8 cellular contexts compared by ENCODE assay signal in the genomic region with DNA sequence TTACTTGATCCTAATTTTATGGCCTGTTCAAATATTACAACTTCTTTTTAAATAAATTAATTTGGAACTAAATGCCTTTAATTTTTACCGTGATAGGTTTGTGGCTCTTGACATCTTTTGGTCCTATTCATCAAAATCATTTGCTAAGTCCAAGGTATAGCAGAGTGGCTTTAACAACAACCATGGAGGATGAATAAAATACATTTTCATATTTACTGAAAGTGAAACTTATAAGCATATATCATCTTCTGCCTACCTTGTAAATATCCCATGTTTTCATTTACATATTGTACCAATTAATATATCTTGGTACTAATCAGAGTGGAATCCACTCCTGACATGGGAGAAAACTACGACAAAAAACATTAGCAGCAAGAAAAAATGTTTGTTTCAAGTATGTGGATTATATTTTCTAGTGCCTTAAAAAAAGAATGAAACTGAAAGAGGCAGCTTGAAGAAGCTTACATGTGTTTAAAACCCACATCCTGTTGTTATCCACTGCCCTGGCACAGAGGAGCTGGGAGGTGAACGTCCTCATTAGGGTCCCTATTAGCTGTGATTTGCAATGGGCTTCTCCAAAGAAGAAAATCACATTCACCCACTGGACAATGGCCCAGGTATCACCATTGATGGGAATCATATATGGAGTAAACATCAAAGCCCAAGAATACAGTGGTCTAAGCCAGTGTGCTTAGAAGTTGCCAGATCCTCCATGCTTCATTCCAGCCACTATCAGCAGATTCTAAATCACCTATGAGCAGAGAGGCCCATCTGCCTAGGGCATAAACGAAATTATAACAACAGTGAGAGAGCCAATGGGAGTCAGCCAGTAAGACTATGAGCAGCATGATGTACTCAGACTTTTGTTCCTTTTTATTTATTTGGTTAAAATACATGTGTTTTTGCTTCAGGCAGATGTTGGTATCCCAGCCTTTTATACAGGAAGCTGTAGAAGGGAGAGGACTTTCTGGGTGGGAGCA.
DNase-seq lines count a peak whose midpoint lies in the region; ATAC-seq, FAIRE-seq and TF ChIP-seq lines count a peak whose summit lies in the region.

No MANE protein-coding gene starts in this region.

- POLR2A ChIA-PET in activated naive CD8-positive, alpha-beta T cell treated with anti-CD3 and anti-CD28 coated beads, Interleukin-2, amount 10 ng/mL, durations not matched to agents 7 days and 5 days (lab: Charles Lee): interaction anchor here (1.0 to 1.8 kb wide), 3 partner anchors 14 to 84 kb away, joined by 4 to 12 read pairs (median 5); no protein-coding TSS in a partner anchor

- H4K20me1 ChIP-seq in KMS-11 (ENCODE audit: insufficient read depth): no peaks in the 10 kb centered on the region

- TF ChIP-seq CTCF in KMS-11 (conservative IDR thresholded peaks at IDR 0.05; ENCODE audit: low read depth, low read length): no peak

- DNase-seq in GM12891 (ENCODE audit: insufficient read length, low spot score) (no peak), SIG-M5 treated with dmso at 0.1 percent for 504 hours (lab: John Stamatoyannopoulos, UW; ENCODE audit: unreplicated experiment) (no peak), NCI-H2227 treated with DMSO at 0.1 percent for 48 hours (lab: John Stamatoyannopoulos, UW) (no peak), amniotic stem cell (lab: John Stamatoyannopoulos, UW) (no peak)
- DNase-seq in activated naive CD8-positive, alpha-beta T cell treated with anti-CD3 and anti-CD28 coated beads, Interleukin-2, amount 10 ng/mL, durations not matched to agents 7 days and 5 days: no peak

- H3K9ac ChIP-seq in KMS-11 (no peak overlapping the region), mucosa of rectum (ENCODE audit: low read depth in 1 of 2, low read length in 2 of 2) (no peak overlapping the region)

- H3K4me3 ChIP-seq in KMS-11 (IDR thresholded peaks at IDR 0.05; ENCODE audit: insufficient read depth, low read depth, low read length) (no peak overlapping the region), mucosa of rectum (ENCODE audit: low read length in 2 of 2) (peak overlapping the region in 1 of 2 donors; percentile 45)

- no peaks in the 10 kb centered on the region for H3K9me3 ChIP-seq in mucosa of rectum (ENCODE audit: control insufficient read depth in 2 of 2, low read length in 2 of 2)

- peak overlapping the region; percentile 54 for H3K4me2 ChIP-seq in KMS-11

- no peaks in the 10 kb centered on the region for H3K9me3 Mint-ChIP-seq in activated naive CD8-positive, alpha-beta T cell treated with anti-CD3 and anti-CD28 coated beads, Interleukin-2, amount 10 ng/mL, durations not matched to agents 7 days and 5 days

- no peaks in the 10 kb centered on the region for H3K27me3 ChIP-seq in KMS-11 (ENCODE audit: insufficient read depth, low read depth)
- no peaks in the 10 kb centered on the region for H3K27me3 ChIP-seq in mucosa of rectum (ENCODE audit: control insufficient read depth in 2 of 2, insufficient read depth in 2 of 2, low read length in 2 of 2)

- FAIRE-seq in GM12891 (lab: Jason Lieb, UNC): peak; percentile 76

- H3K27ac Mint-ChIP-seq in activated naive CD8-positive, alpha-beta T cell treated with anti-CD3 and anti-CD28 coated beads, Interleukin-2, amount 10 ng/mL, durations not matched to agents 7 days and 5 days: peak overlapping the region; percentile 95

- peaks cover 64% of the 10 kb centered on the region for H3K4me1 Mint-ChIP-seq in activated naive CD8-positive, alpha-beta T cell treated with anti-CD3 and anti-CD28 coated beads, Interleukin-2, amount 10 ng/mL, durations not matched to agents 7 days and 5 days

- peak; percentile 66 for ATAC-seq in GM21576 (IDR thresholded peaks at IDR 0.05; ENCODE audit: unreplicated experiment)
- ATAC-seq in activated naive CD8-positive, alpha-beta T cell treated with anti-CD3 and anti-CD28 coated beads, Interleukin-2, amount 10 ng/mL, durations not matched to agents 7 days and 5 days (ENCODE audit: low read depth): peak; percentile 78

- H2AFZ ChIP-seq in KMS-11 (ENCODE audit: low read depth): no peak overlapping the region; the same call in 1 of the 2 replicates

- TF ChIP-seq POLR2A in GM12891 (IDR thresholded peaks at IDR 0.05; ENCODE audit: low read depth, low read length): no peak

- H3K27me3 Mint-ChIP-seq in activated naive CD8-positive, alpha-beta T cell treated with anti-CD3 and anti-CD28 coated beads, Interleukin-2, amount 10 ng/mL, durations not matched to agents 7 days and 5 days: no peaks in the 10 kb centered on the region

- H3K27ac ChIP-seq in KMS-11: peak overlapping the region; percentile 50; the same call in 1 of the 2 replicates
- H3K27ac ChIP-seq in mucosa of rectum (ENCODE audit: low read depth in 2 of 2, low read length in 2 of 2): peak overlapping the region; percentile 79 to 85

- H3K4me3 Mint-ChIP-seq in activated naive CD8-positive, alpha-beta T cell treated with anti-CD3 and anti-CD28 coated beads, Interleukin-2, amount 10 ng/mL, durations not matched to agents 7 days and 5 days: peak overlapping the region; percentile 83

- no peaks in the 10 kb centered on the region for H3K79me2 ChIP-seq in KMS-11 (ENCODE audit: insufficient read depth, low read depth)

- no peaks in the 10 kb centered on the region for H3K36me3 ChIP-seq in KMS-11 (ENCODE audit: insufficient read depth)
- H3K36me3 ChIP-seq in mucosa of rectum (ENCODE audit: control insufficient read depth in 2 of 2, insufficient read depth in 2 of 2, low read length in 2 of 2): no peaks in the 10 kb centered on the region

- H3K36me3 Mint-ChIP-seq in activated naive CD8-positive, alpha-beta T cell treated with anti-CD3 and anti-CD28 coated beads, Interleukin-2, amount 10 ng/mL, durations not matched to agents 7 days and 5 days: peaks cover 8% of the 10 kb centered on the region

- peaks cover 25% of the 10 kb centered on the region for H3K4me1 ChIP-seq in KMS-11 (ENCODE audit: low read depth, poor library complexity, severe bottlenecking)
- peaks cover 23 to 26% of the 10 kb centered on the region in 2 donors for H3K4me1 ChIP-seq in mucosa of rectum (ENCODE audit: control insufficient read depth in 2 of 2, insufficient read depth in 2 of 2, low read length in 2 of 2)

TF ChIP-seq in GM12891, 5 proteins besides CTCF, POLR2A, EP300 and RAD21:
- TF ChIP-seq PAX5 (IDR thresholded peaks at IDR 0.05; ENCODE audit: insufficient read depth, low read length, severe bottlenecking) (no peak), POU2F2 (IDR thresholded peaks at IDR 0.05; ENCODE audit: low read depth, low read length) (peak; percentile 42; the same call in 1 of the 2 replicates)
TF ChIP-seq in GM12891: peak in this region for 1.
